ENCODE assay signal across 8 cellular contexts in genomic region chr19:40778865-40779284, GRCh38. TPM values are rescaled to one million over a fixed set of nuclear protein-coding genes. Genes with fewer than 3 reads are reported as not detected.
DNase-seq lines count a peak whose midpoint lies in the region; ATAC-seq and TF ChIP-seq lines count a peak whose summit lies in the region.

No MANE protein-coding gene starts in this region.

- no peak for DNase-seq in CD4-positive, alpha-beta T cell
- DNase-seq in putamen (ENCODE audit: low spot score), result no peak
- DNase-seq in NK-92 treated with Interleukin-12 subunit alpha and Interleukin-12 subunit beta, amount 100 ng/mL, for 24 hours (lab: John Stamatoyannopoulos, UW), result no peak

- intact Hi-C loops in CD4-positive, alpha-beta T cell (cut with DNase I, micrococcal nuclease), result loop anchor here (1.0 to 5.0 kb wide), 5 partner anchors 19 to 63 kb away; partner anchors contain the start of genes ACTMAP (in 1 of the 2) and COQ8B (in 1 of the 2)

- H3K79me2 ChIP-seq in OCI-LY1 (ENCODE audit: insufficient read depth, low read length), result no peaks in the 10 kb centered on the region

- no peaks in the 10 kb centered on the region for H3K9me2 ChIP-seq in OCI-LY1 (ENCODE audit: low read depth, low read length)

- H3K4me2 ChIP-seq in OCI-LY1 (ENCODE audit: low read length), result peak overlapping the region; percentile 82

- ATAC-seq in CD4-positive, alpha-beta T cell (ENCODE audit: poor library complexity), result no peak
- ATAC-seq in HG03571 (IDR thresholded peaks at IDR 0.05; ENCODE audit: unreplicated experiment) (no peak), GM18861 (IDR thresholded peaks at IDR 0.05; ENCODE audit: unreplicated experiment) (no peak)

- H3F3A ChIP-seq in OCI-LY1 (ENCODE audit: insufficient read depth, low read length), result no peaks in the 10 kb centered on the region

- no peaks in the 10 kb centered on the region for H4K20me1 ChIP-seq in OCI-LY1 (ENCODE audit: insufficient read depth, low read length)

- H3K27me3 ChIP-seq in CD4-positive, alpha-beta T cell (ENCODE audit: control insufficient read depth, insufficient read depth, low read length), result no peaks in the 10 kb centered on the region
- H3K27me3 ChIP-seq in OCI-LY1 (ENCODE audit: insufficient read depth, low read length), result no peaks in the 10 kb centered on the region
- H3K27me3 ChIP-seq in ectodermal cell (ENCODE audit: control insufficient read depth, insufficient read depth, low read length, poor library complexity, severe bottlenecking), result no peaks in the 10 kb centered on the region
- H3K27me3 ChIP-seq in neuron (ENCODE audit: insufficient read depth, low read length), result no peaks in the 10 kb centered on the region

- CTCF ChIA-PET in CD4-positive, alpha-beta T cell (lab: Charles Lee), result interaction anchor here (0.9 to 5.2 kb wide), 7 partner anchors 19 to 366 kb away, joined by 3 to 40 read pairs (median 6); partner anchors contain the start of genes ACTMAP, EGLN2 and SNRPA

- H3K4me3 Mint-ChIP-seq in CD4-positive, alpha-beta T cell, result peak overlapping the region; percentile 95

- H3K27ac ChIP-seq in CD4-positive, alpha-beta T cell (ENCODE audit: low read depth, low read length), result peak overlapping the region; percentile 88
- peak overlapping the region; percentile 99 for H3K27ac ChIP-seq in OCI-LY1 (ENCODE audit: low read depth, low read length, poor library complexity, severe bottlenecking)
- H3K27ac ChIP-seq in ectodermal cell (ENCODE audit: insufficient read depth, low read depth, low read length, poor library complexity, severe bottlenecking), result peak overlapping the region; percentile 100

- POLR2A ChIA-PET in CD4-positive, alpha-beta T cell (lab: Charles Lee), result interaction anchor here (0.7 to 5.4 kb wide), 18 partner anchors 8 to 485 kb away, joined by 3 to 198 read pairs (median 11); partner anchors contain the start of genes ACTMAP, EGLN2, HNRNPUL1 and SNRPA

- H3K4me3 ChIP-seq in OCI-LY1 (ENCODE audit: low read depth, low read length, poor library complexity, severe bottlenecking) (peak overlapping the region; percentile 73), ectodermal cell (ENCODE audit: insufficient read depth, low read depth, low read length) (peak overlapping the region; percentile 71), neuron (ENCODE audit: low read length) (peak overlapping the region; percentile 64)

- H3K9ac ChIP-seq in OCI-LY1 (ENCODE audit: low read length), result peak overlapping the region; percentile 82

- H3K27ac Mint-ChIP-seq in CD4-positive, alpha-beta T cell, result peak overlapping the region; percentile 93

- no peak overlapping the region for H2AFZ ChIP-seq in OCI-LY1 (ENCODE audit: low read length)
- no peak overlapping the region for H2AFZ ChIP-seq in neuron (ENCODE audit: low read depth, low read length)

- H3K4me1 Mint-ChIP-seq in CD4-positive, alpha-beta T cell (ENCODE audit: low read depth), result peaks cover 36% of the 10 kb centered on the region

- no peaks in the 10 kb centered on the region for H3K27me3 Mint-ChIP-seq in CD4-positive, alpha-beta T cell

- H3K36me3 ChIP-seq in OCI-LY1 (ENCODE audit: insufficient read depth, low read length) (peaks cover 8% of the 10 kb centered on the region), ectodermal cell (ENCODE audit: control insufficient read depth, insufficient read depth, low read length) (no peaks in the 10 kb centered on the region), neuron (ENCODE audit: insufficient read depth, low read length) (no peaks in the 10 kb centered on the region)

- H3K4me1 ChIP-seq in OCI-LY1 (ENCODE audit: insufficient read depth, low read length, severe bottlenecking) (peaks cover 42% of the 10 kb centered on the region), ectodermal cell (ENCODE audit: control insufficient read depth, insufficient read depth, low read length) (no peaks in the 10 kb centered on the region), neuron (ENCODE audit: insufficient read depth, low read length) (peaks cover 12% of the 10 kb centered on the region)

- 4 to 7% methylated on average over 5 of the region's 5 CpGs for WGBS in ectodermal cell, 2 experiments

- no peaks in the 10 kb centered on the region for H3K9me3 Mint-ChIP-seq in CD4-positive, alpha-beta T cell

- no peaks in the 10 kb centered on the region for H3K9me3 ChIP-seq in CD4-positive, alpha-beta T cell (ENCODE audit: control insufficient read depth, low read length)
- no peaks in the 10 kb centered on the region for H3K9me3 ChIP-seq in OCI-LY1 (ENCODE audit: low read length)
- H3K9me3 ChIP-seq in ectodermal cell (ENCODE audit: control insufficient read depth, low read length), result no peaks in the 10 kb centered on the region
- no peaks in the 10 kb centered on the region for H3K9me3 ChIP-seq in neuron (ENCODE audit: low read length)

- TF ChIP-seq CTCF in CD4-positive, alpha-beta T cell (IDR thresholded peaks at IDR 0.05), result no peak
- TF ChIP-seq CTCF in OCI-LY1 (IDR thresholded peaks at IDR 0.05; ENCODE audit: low read length), result no peak

- peaks cover 41% of the 10 kb centered on the region for H3K36me3 Mint-ChIP-seq in CD4-positive, alpha-beta T cell (ENCODE audit: low read depth)

RNA-seq across cellular contexts. Expression of gene RAB4B, which starts 0.8 kb away (rescaled TPM):
- 10 to 100 TPM; 26.6 to 26.9 TPM for total RNA-seq in CD4-positive, alpha-beta T cell
- 22.2 TPM for polyA plus RNA-seq in ectodermal cell (2013, experiment 1 of 4)
- polyA plus RNA-seq in ectodermal cell (2013, experiment 2 of 4), result 19.7 TPM
- polyA plus RNA-seq in ectodermal cell (2013, experiment 3 of 4), result 20.2 TPM
- 25.0 TPM for polyA plus RNA-seq in ectodermal cell (2013, experiment 4 of 4)

RNA-seq across cellular contexts. Expression of gene MIA, which starts 3.6 kb away (rescaled TPM):
- total RNA-seq in CD4-positive, alpha-beta T cell, result not detected
- 1.3 TPM for polyA plus RNA-seq in ectodermal cell (2013, experiment 1 of 4)
- polyA plus RNA-seq in ectodermal cell (2013, experiment 2 of 4), result 0.85 TPM
- 1.7 TPM for polyA plus RNA-seq in ectodermal cell (2013, experiment 3 of 4)
- 2.8 TPM for polyA plus RNA-seq in ectodermal cell (2013, experiment 4 of 4)

RNA-seq across cellular contexts. Expression of gene EGLN2, which starts 20.1 kb away (rescaled TPM):
- 100 to 1,000 TPM; 150 to 151 TPM for total RNA-seq in CD4-positive, alpha-beta T cell
- 82.0 TPM for polyA plus RNA-seq in ectodermal cell (2013, experiment 1 of 4)
- polyA plus RNA-seq in ectodermal cell (2013, experiment 2 of 4), result 80.9 TPM
- 63.2 TPM for polyA plus RNA-seq in ectodermal cell (2013, experiment 3 of 4)
- polyA plus RNA-seq in ectodermal cell (2013, experiment 4 of 4), result 67.6 TPM

RNA-seq across cellular contexts. Expression of gene SNRPA, which starts 27.9 kb away (rescaled TPM):
- total RNA-seq in CD4-positive, alpha-beta T cell, result 10 to 100 TPM; 60.3 to 76.7 TPM
- polyA plus RNA-seq in ectodermal cell (2013, experiment 1 of 4), result 251 TPM
- 211 TPM for polyA plus RNA-seq in ectodermal cell (2013, experiment 2 of 4)
- polyA plus RNA-seq in ectodermal cell (2013, experiment 3 of 4), result 236 TPM
- 262 TPM for polyA plus RNA-seq in ectodermal cell (2013, experiment 4 of 4)

RNA-seq across cellular contexts. Expression of gene ACTMAP, which starts 28.6 kb away (rescaled TPM):
- total RNA-seq in CD4-positive, alpha-beta T cell, result 1 to 10 TPM; 3.9 to 5.7 TPM
- polyA plus RNA-seq in ectodermal cell (2013, experiment 1 of 4), result 31.8 TPM
- 32.3 TPM for polyA plus RNA-seq in ectodermal cell (2013, experiment 2 of 4)
- 21.0 TPM for polyA plus RNA-seq in ectodermal cell (2013, experiment 3 of 4)
- polyA plus RNA-seq in ectodermal cell (2013, experiment 4 of 4), result 28.2 TPM
